ENCODE assay signal across 9 cellular contexts in genomic region chr4:26020083-26020668, GRCh38.
DNase-seq lines count a peak whose midpoint lies in the region; ATAC-seq and TF ChIP-seq lines count a peak whose summit lies in the region.
"Had no signal": no experiment of that assay in that cellular context is flagged by ENCODE, and none has a peak within 500 bp of the region (broad histone marks: within the 10 kb centered on the region; RNA-seq: fewer than 3 reads in every experiment).

No MANE protein-coding gene starts in this region.

- no peak overlapping the region for H3K56ac ChIP-seq in IMR-90 (ENCODE audit: extremely low read depth, insufficient read depth, low read length)

- TF ChIP-seq POLR2A in IMR-90 (IDR thresholded peaks at IDR 0.05; ENCODE audit: low read depth, low read length), result no peak

- peak overlapping the region; percentile 61 for H4K91ac ChIP-seq in IMR-90 (ENCODE audit: insufficient read depth, low read depth, low read length)

- no peak overlapping the region for H2AFZ ChIP-seq in IMR-90 (replicated peaks; ENCODE audit: low read length, poor library complexity)
- no peak overlapping the region for H2AFZ ChIP-seq in smooth muscle cell (ENCODE audit: low read depth)

- no peak overlapping the region for H3K4me2 ChIP-seq in IMR-90 (ENCODE audit: low read depth, low read length)
- H3K4me2 ChIP-seq in smooth muscle cell, result no peak overlapping the region

- no peaks in the 10 kb centered on the region for H3K79me2 ChIP-seq in smooth muscle cell (ENCODE audit: low read depth)

- no peak overlapping the region for H2AK9ac ChIP-seq in IMR-90 (replicated peaks; ENCODE audit: low read depth, low read length, poor library complexity)

- H2BK15ac ChIP-seq in IMR-90 (ENCODE audit: low read depth, low read length), result 0 out of 3 replicates have a peak overlapping the region, but pooled peaks have one; percentile 22

- no peaks in the 10 kb centered on the region for H3F3A ChIP-seq in smooth muscle cell (ENCODE audit: low read depth)

- H3K4ac ChIP-seq in IMR-90 (ENCODE audit: low read depth, low read length), result peak overlapping the region; percentile 18; the same call in 1 of the 2 replicates

- no peak overlapping the region for H3K9ac ChIP-seq in IMR-90 (ENCODE audit: low read depth, low read length)
- no peak overlapping the region for H3K9ac ChIP-seq in smooth muscle cell (ENCODE audit: low read depth)

- POLR2A ChIA-PET in IMR-90 (lab: Charles Lee; ENCODE audit: unreplicated experiment), result no interaction called here

- H3K9me3 ChIP-seq in IMR-90 (ENCODE audit: control insufficient read depth, insufficient read depth, low read length) (no peaks in the 10 kb centered on the region), left lung (no peaks in the 10 kb centered on the region), smooth muscle cell (replicated peaks; ENCODE audit: low read depth) (no peaks in the 10 kb centered on the region)

- CTCF ChIA-PET in IMR-90 (lab: Yijun Ruan, JAX), result no interaction called here

- TF ChIP-seq RAD21 in IMR-90 (IDR thresholded peaks at IDR 0.05; ENCODE audit: low read length), result no peak

- H4K20me1 ChIP-seq in IMR-90 (ENCODE audit: insufficient read depth, low read length) (no peaks in the 10 kb centered on the region), smooth muscle cell (ENCODE audit: low read depth) (no peaks in the 10 kb centered on the region)

- H4K5ac ChIP-seq in IMR-90 (ENCODE audit: low read depth, low read length), result no peak overlapping the region

- H2AK5ac ChIP-seq in IMR-90 (ENCODE audit: low read depth, low read length), result peak overlapping the region; percentile 9; the same call in 1 of the 2 replicates

- H3K9me1 ChIP-seq in IMR-90 (ENCODE audit: insufficient read depth, low read length), result peaks cover 10% of the 10 kb centered on the region

- H3K23ac ChIP-seq in IMR-90 (ENCODE audit: low read depth, low read length), result no peak overlapping the region

- no peaks in the 10 kb centered on the region for H3K79me1 ChIP-seq in IMR-90 (ENCODE audit: low read depth in 1 of 2, low read length in 2 of 2)

- no peak overlapping the region for H3K4me3 ChIP-seq in IMR-90 (ENCODE audit: insufficient read depth, low read depth, low read length)
- no peak overlapping the region for H3K4me3 ChIP-seq in left lung
- no peak overlapping the region for H3K4me3 ChIP-seq in smooth muscle cell

- in situ Hi-C loops in IMR-90 (cut with MboI; ENCODE audit: low sequenced_read_pairs), result loop anchor here (10.0 kb wide), 2 partner anchors 305 to 385 kb away; partner anchors contain the start of gene RBPJ

- H3K36me3 ChIP-seq in IMR-90 (ENCODE audit: control insufficient read depth, insufficient read depth, low read length), result no peaks in the 10 kb centered on the region
- H3K36me3 ChIP-seq in left lung, result no peaks in the 10 kb centered on the region
- no peaks in the 10 kb centered on the region for H3K36me3 ChIP-seq in smooth muscle cell (ENCODE audit: low read depth)

- H2BK5ac ChIP-seq in IMR-90 (ENCODE audit: low read depth, low read length, poor library complexity, severe bottlenecking), result peak overlapping the region; percentile 57

- H3K14ac ChIP-seq in IMR-90 (replicated peaks; ENCODE audit: low read depth, low read length), result no peak overlapping the region; the same call in 1 of the 2 replicates

- peaks cover 5% of the 10 kb centered on the region for H3K27me3 ChIP-seq in IMR-90 (ENCODE audit: control insufficient read depth, insufficient read depth, low read length)
- peaks cover 0 to 13% of the 10 kb centered on the region in 2 donors for H3K27me3 ChIP-seq in left lung
- H3K27me3 ChIP-seq in smooth muscle cell (ENCODE audit: low read depth), result no peaks in the 10 kb centered on the region

- H2BK20ac ChIP-seq in IMR-90 (ENCODE audit: low read depth, low read length), result no peak overlapping the region

- WGBS in IMR-90 (ENCODE audit: extremely low coverage in 2 of 2, insufficient read length in 1 of 2), 2 experiments, result 86% methylated on average over 2 of the region's 10 CpGs; no CpG with 5 or more reads in 1 of the 2 experiments
- WGBS in smooth muscle cell (ENCODE audit: low lambda C conversion rate), result 64% methylated on average over 10 of the region's 10 CpGs

- intact Hi-C loops in IMR-90 (cut with micrococcal nuclease), result loop anchor here (5.0 to 10.0 kb wide), 2 partner anchors 152 to 705 kb away; no protein-coding TSS in a partner anchor
- intact Hi-C loops in left lung (cut with DNase I), result no loop called here

- ATAC-seq in IMR-90 (ENCODE audit: low read depth), result peak; percentile 68
- ATAC-seq in left lung, result peak; percentile 54
- no peak for ATAC-seq in GM21619 (IDR thresholded peaks at IDR 0.05; ENCODE audit: unreplicated experiment)

- H2BK120ac ChIP-seq in IMR-90 (ENCODE audit: low read depth, low read length), result peak overlapping the region; percentile 38

- TF ChIP-seq CTCF in IMR-90 (conservative IDR thresholded peaks at IDR 0.05; ENCODE audit: low read depth, low read length) (no peak), left lung (IDR thresholded peaks at IDR 0.05) (no peak), smooth muscle cell (IDR thresholded peaks at IDR 0.05; ENCODE audit: borderline replicate concordance, insufficient read depth, poor library complexity, severe bottlenecking) (no peak)

- H3K18ac ChIP-seq in IMR-90 (ENCODE audit: low read depth, low read length), result peak overlapping the region; percentile 31; the same call in 1 of the 2 replicates

- H3K27ac ChIP-seq in IMR-90 (ENCODE audit: insufficient read depth, low read length), result peak overlapping the region; percentile 39
- peak overlapping the region; percentile 77 to 82 for H3K27ac ChIP-seq in left lung
- H3K27ac ChIP-seq in smooth muscle cell (ENCODE audit: low read depth), result no peak overlapping the region
- no peak overlapping the region for H3K27ac ChIP-seq in caudate nucleus (ENCODE audit: low read depth, low read length)

- H4K8ac ChIP-seq in IMR-90 (ENCODE audit: low read depth in 2 of 2, low read length in 2 of 2), result 0 out of 4 replicates have a peak overlapping the region, but pooled peaks of 1 of the 2 experiments have one; percentile 12

- DNase-seq in AG20443 (ENCODE audit: low spot score) (peak; percentile 35), IMR-90 (peak; percentile 84), activated T-cell treated with anti-CD3 and anti-CD28 coated beads for 4 hours (peak; percentile 3), left lung (peak in 1 of 2 donors; percentile 39), smooth muscle cell (lab: John Stamatoyannopoulos, UW; ENCODE audit: unreplicated experiment) (no peak), globus pallidus (ENCODE audit: low spot score) (no peak), caudate nucleus (lab: John Stamatoyannopoulos, UW) (no peak)
- DNase-seq: islet precursor cell had no signal

- H3K4me1 ChIP-seq in IMR-90 (ENCODE audit: control insufficient read depth, insufficient read depth, low read length) (peaks cover 19% of the 10 kb centered on the region), left lung (peaks cover 19 to 33% of the 10 kb centered on the region in 2 donors), smooth muscle cell (ENCODE audit: low read depth) (no peaks in the 10 kb centered on the region)

- no TSS peak for BruUV-seq in IMR-90 (replicated peaks; lab: Mats Ljungman, UMichigan)

- dilution Hi-C loops in IMR-90 (cut with HindIII; ENCODE audit: low sequenced_read_pairs, unreplicated experiment), result no loop called here

TF ChIP-seq in IMR-90, 13 proteins besides CTCF, POLR2A, EP300 and RAD21:
- TF ChIP-seq FOS (IDR thresholded peaks at IDR 0.05; ENCODE audit: low read depth, low read length) (no peak), MAFK (IDR thresholded peaks at IDR 0.05; ENCODE audit: low read depth, low read length) (peak; percentile 11; the same call in 1 of the 2 replicates)

Comparison
In these comparisons a context has a peak if more than half of its experiments do, and no peak if none do; other contexts are left out.
1. DNase-seq: peak in AG20443 (single experiment), IMR-90 (single experiment) and activated T-cell treated with anti-CD3 and anti-CD28 coated beads for 4 hours (single experiment); none in smooth muscle cell (single experiment), globus pallidus (single experiment) and caudate nucleus (0 of 61).
2. H3K27ac ChIP-seq: peak in IMR-90 (single experiment) and left lung (2 of 2); none in smooth muscle cell (single experiment) and caudate nucleus (single experiment).